22 cellular contexts compared by ENCODE assay signal in genomic region chr1:39522661-39523567, GRCh38. TPM values are rescaled to one million over a fixed set of nuclear protein-coding genes. Genes with fewer than 3 reads are reported as not detected.
DNase-seq lines count a peak whose midpoint lies in the region; ATAC-seq and TF ChIP-seq lines count a peak whose summit lies in the region.
"Had no signal": no experiment of that assay in that cellular context is flagged by ENCODE, and none has a peak within 500 bp of the region (broad histone marks: within the 10 kb centered on the region; RNA-seq: fewer than 3 reads in every experiment).

No MANE protein-coding gene starts in this region.

- no peaks in the 10 kb centered on the region for H3K9me2 ChIP-seq in Karpas-422 (replicated peaks; ENCODE audit: insufficient read depth, low read length)

- no peaks in the 10 kb centered on the region for H3K9me3 ChIP-seq in BLaER1 treated with 17β-estradiol and CSF1 and Interleukin-3, amounts not matched to agents 10 nM and 100 nM (replicated peaks in 1 of 11)
- no peaks in the 10 kb centered on the region for H3K9me3 ChIP-seq in Karpas-422 (ENCODE audit: low read length)
- H3K9me3 ChIP-seq in testis, result no peaks in the 10 kb centered on the region
- H3K9me3 ChIP-seq: A549, BE2C, Caco-2 had no signal

- peaks cover 15 to 47% (median 42%) of the 10 kb centered on the region in 10 experiments for H3K4me1 ChIP-seq in BLaER1 treated with 17β-estradiol and CSF1 and Interleukin-3, amounts not matched to agents 10 nM and 100 nM
- H3K4me1 ChIP-seq in Karpas-422 (ENCODE audit: low read length) (peaks cover 17% of the 10 kb centered on the region), testis (no peaks in the 10 kb centered on the region)
- H3K4me1 ChIP-seq: A549, BE2C, Caco-2 had no signal

- peak overlapping the region; percentile 30 for H3K27ac Mint-ChIP-seq in endothelial cell (ENCODE audit: unreplicated experiment)

- no peak overlapping the region for H3K4me3 ChIP-seq in BLaER1 treated with 17β-estradiol and CSF1 and Interleukin-3, amounts not matched to agents 10 nM and 100 nM
- H3K4me3 ChIP-seq in Karpas-422 (ENCODE audit: low read length), result no peak overlapping the region
- H3K4me3 ChIP-seq in testis, result no peak overlapping the region
- H3K4me3 ChIP-seq: A549 had no signal

- H3K4me1 Mint-ChIP-seq in endothelial cell (ENCODE audit: unreplicated experiment), result no peaks in the 10 kb centered on the region

- no peak for TF ChIP-seq POLR2A in testis (IDR thresholded peaks at IDR 0.05)

- H3K9me3 Mint-ChIP-seq in endothelial cell (ENCODE audit: unreplicated experiment), result no peaks in the 10 kb centered on the region

- WGBS in testis, 2 donors, result 89 to 90% methylated on average over 15 to 29 of the region's 29 CpGs

- TF ChIP-seq CTCF in endothelial cell (IDR thresholded peaks at IDR 0.05; ENCODE audit: unreplicated experiment), result no peak
- no peak for TF ChIP-seq CTCF in testis (IDR thresholded peaks at IDR 0.05)

- in situ Hi-C loops in ACHN (cut with HindIII; ENCODE audit: low pct_ligation_motif_present, low pct_unique_long_range_greater_than_20kb, low sequenced_read_pairs), result no loop called here

- H3K9ac ChIP-seq in BLaER1 treated with 17β-estradiol and CSF1 and Interleukin-3, amounts not matched to agents 10 nM and 100 nM, result no peak overlapping the region
- H3K9ac ChIP-seq in Karpas-422 (ENCODE audit: low read length), result no peak overlapping the region

- peaks cover 0 to 6% (median 0%) of the 10 kb centered on the region in 11 experiments; a peak in 1 of 22 replicates for H3K27me3 ChIP-seq in BLaER1 treated with 17β-estradiol and CSF1 and Interleukin-3, amounts not matched to agents 10 nM and 100 nM
- H3K27me3 ChIP-seq in Karpas-422 (ENCODE audit: low read length) (no peaks in the 10 kb centered on the region), testis (no peaks in the 10 kb centered on the region)
- H3K27me3 ChIP-seq: BE2C had no signal

- peaks cover 6 to 21% (median 15%) of the 10 kb centered on the region in 11 experiments; a peak in 19 of 22 replicates for H3K36me3 ChIP-seq in BLaER1 treated with 17β-estradiol and CSF1 and Interleukin-3, amounts not matched to agents 10 nM and 100 nM
- H3K36me3 ChIP-seq in Karpas-422 (ENCODE audit: insufficient read depth, low read length), result no peaks in the 10 kb centered on the region; the same call in 1 of the 2 replicates
- no peaks in the 10 kb centered on the region for H3K36me3 ChIP-seq in testis (ENCODE audit: low read depth, missing control alignments)
- H3K36me3 ChIP-seq: BE2C had no signal

- no peak overlapping the region for H3K27ac ChIP-seq in BLaER1 treated with 17β-estradiol and CSF1 and Interleukin-3, amounts not matched to agents 10 nM and 100 nM
- H3K27ac ChIP-seq in Karpas-422 (ENCODE audit: low read length) (no peak overlapping the region), testis (no peak overlapping the region)
- H3K27ac ChIP-seq: A549 had no signal

- H3K4me2 ChIP-seq in BLaER1 treated with 17β-estradiol and CSF1 and Interleukin-3, amounts not matched to agents 10 nM and 100 nM, result peak overlapping the region in 6 of 11 experiments; percentile 75 to 94 (median 78); a peak in 10 of 22 replicates
- H3K4me2 ChIP-seq in Karpas-422 (ENCODE audit: low read depth, low read length, poor library complexity, severe bottlenecking), result no peak overlapping the region
- H3K4me2 ChIP-seq: A549 had no signal

- no peaks in the 10 kb centered on the region for H3K79me2 ChIP-seq in Karpas-422 (ENCODE audit: low read length)

- DNase-seq in Karpas-422 (peak; percentile 31), endothelial cell (ENCODE audit: low spot score) (no peak), sciatic nerve (ENCODE audit: low spot score) (peak; percentile 53), ACHN (no peak), testis (no peak)
- DNase-seq: BE2C, Caco-2, DMS 273 treated with DMSO at 0.1 percent for 48 hours, IMR-90, NCI-H1694, NCI-H2081 treated with DMSO at 0.1 percent for 48 hours, NCI-H2171 treated with DMSO at 0.1 percent for 48 hours, NCI-H524 treated with DMSO at 0.1 percent for 48 hours, NCI-H82, Right ventricle myocardium superior had no signal

- H4K20me1 ChIP-seq in BLaER1 treated with 17β-estradiol and CSF1 and Interleukin-3, amounts not matched to agents 10 nM and 100 nM, result peaks cover 0 to 44% (median 13%) of the 10 kb centered on the region in 11 experiments; a peak in 10 of 22 replicates
- H4K20me1 ChIP-seq in Karpas-422 (ENCODE audit: insufficient read depth, low read depth, low read length), result no peaks in the 10 kb centered on the region

- intact Hi-C loops in sciatic nerve (cut with DNase I), result no loop called here
- intact Hi-C loops in testis (cut with DNase I; ENCODE audit: low total_unique reads), result no loop called here

- H3K27me3 Mint-ChIP-seq in endothelial cell (ENCODE audit: unreplicated experiment), result peaks cover 7% of the 10 kb centered on the region
- H3K27me3 Mint-ChIP-seq: CD4-positive, alpha-beta memory T cell had no signal

- no peak overlapping the region for H3K4me3 Mint-ChIP-seq in endothelial cell (ENCODE audit: unreplicated experiment)
- H3K4me3 Mint-ChIP-seq: CD4-positive, alpha-beta memory T cell had no signal

- H3K36me3 Mint-ChIP-seq in endothelial cell (ENCODE audit: low read depth, unreplicated experiment), result peaks cover 3% of the 10 kb centered on the region

- ATAC-seq in sciatic nerve (no peak), HG03457 (IDR thresholded peaks at IDR 0.05; ENCODE audit: unreplicated experiment) (no peak)
- ATAC-seq: A549 had no signal

- H2AFZ ChIP-seq in Karpas-422 (ENCODE audit: low read length), result no peak overlapping the region

RNA-seq across cellular contexts. Expression of gene BMP8A, which starts 31.5 kb away (rescaled TPM):
- total RNA-seq in Karpas-422 (2014; rRNA removed; shearing (Covaris generic); ENCODE audit: low replicate concordance), result not detected in 2 replicates
- total RNA-seq in endothelial cell (ENCODE audit: unreplicated experiment), result not detected
- total RNA-seq in sciatic nerve, result 8.3 TPM
- 10 to 100 TPM in 1 of 2 donors, 1 to 10 TPM in 1; 5.6 to 15.0 TPM for total RNA-seq in testis
- polyA plus RNA-seq in testis (ENCODE audit: insufficient read depth, low read depth, low replicate concordance), result 4.3 TPM
- total RNA-seq: CD4-positive, alpha-beta memory T cell; G401; IMR-90; M059J; SK-MEL-5 had no signal
- polyA plus RNA-seq: CD4-positive, alpha-beta memory T cell; IMR-90 had no signal

RNA-seq across cellular contexts. Expression of gene PABPC4, which starts 53.7 kb away (rescaled TPM):
- 128 and 180 TPM in 2 replicates for total RNA-seq in Karpas-422 (2014; rRNA removed; shearing (Covaris generic); ENCODE audit: low replicate concordance)
- total RNA-seq in endothelial cell (ENCODE audit: unreplicated experiment) (254 TPM), sciatic nerve (168 TPM), testis (100 to 1,000 TPM; 407 to 411 TPM)
- polyA plus RNA-seq in testis (ENCODE audit: insufficient read depth, low read depth, low replicate concordance), result 229 TPM

Comparison
In these comparisons a context has a peak if more than half of its experiments do, and no peak if none do; other contexts are left out.
1. DNase-seq: peak in Karpas-422 (single experiment) and sciatic nerve (single experiment); none in endothelial cell (single experiment), ACHN (single experiment) and testis (single experiment).